ENCODE assay signal across 25 cellular contexts in genomic region chr18:62327977-62328376, GRCh38. TPM values are rescaled to one million over a fixed set of nuclear protein-coding genes. Genes with fewer than 3 reads are reported as not detected.
A peak's percentile ranks its signal among the peaks of the same experiment; 100 is the strongest.
DNase-seq lines count a peak whose midpoint lies in the region; ATAC-seq and TF ChIP-seq lines count a peak whose summit lies in the region.
"Had no signal": no experiment of that assay in that cellular context is flagged by ENCODE, and none has a peak within 500 bp of the region (broad histone marks: within the 10 kb centered on the region; RNA-seq: fewer than 3 reads in every experiment).

No MANE protein-coding gene starts in this region.

- peaks cover 67% of the 10 kb centered on the region for H3K4me1 Mint-ChIP-seq in activated CD4-positive, alpha-beta T cell treated with anti-CD3 and anti-CD28 coated beads, Interleukin-2, amount 10 ng/mL, durations not matched to agents 24 days and 14 days
- H3K4me1 Mint-ChIP-seq in activated CD4-positive, alpha-beta T cell treated with anti-CD3 and anti-CD28 coated beads, Interleukin-2, amount 10 ng/mL, durations not matched to agents 7 days and 5 days, result peaks cover 70% of the 10 kb centered on the region
- H3K4me1 Mint-ChIP-seq in stimulated activated effector memory CD8-positive, alpha-beta T cell treated with anti-CD3 and anti-CD28 coated beads, Interleukin-12 subunit alpha, Interleukin-12 subunit beta, amount 100 ng/mL, for 72 hours, result peaks cover 60% of the 10 kb centered on the region

- no peak for DNase-seq in activated CD4-positive, alpha-beta T cell treated with anti-CD3 and anti-CD28 coated beads, Interleukin-2, amount 10 ng/mL, durations not matched to agents 24 days and 14 days
- DNase-seq in activated CD4-positive, alpha-beta T cell treated with anti-CD3 and anti-CD28 coated beads, Interleukin-2, amount 10 ng/mL, durations not matched to agents 7 days and 5 days, result no peak
- DNase-seq in NCI-H774 (lab: John Stamatoyannopoulos, UW) (peak; percentile 6), colonic mucosa (peak; percentile 73), ecto neural progenitor cell (ENCODE audit: low spot score) (no peak)
- DNase-seq in stimulated activated effector memory CD8-positive, alpha-beta T cell treated with anti-CD3 and anti-CD28 coated beads, Interleukin-12 subunit alpha, Interleukin-12 subunit beta, amount 100 ng/mL, for 72 hours (ENCODE audit: low spot score in 2 of 2), result no peak
- DNase-seq in effector CD8-positive, alpha-beta T cell (lab: John Stamatoyannopoulos, UW), result no peak
- DNase-seq: ACHN; activated CD4-positive, alpha-beta T cell treated with anti-CD3 and anti-CD28 coated beads, Interleukin-2, amount 50 U/mL, for 1 hour; brain microvascular endothelial cell; cortex of kidney; GM23248; heart right ventricle; left lung; NCI-H1417; NCI-H2171 treated with DMSO at 0.1 percent for 48 hours; NCI-H524 treated with DMSO at 0.1 percent for 48 hours; SHP77 treated with DMSO at 0.1 percent for 48 hours; stimulated activated CD8-positive, alpha-beta memory T cell treated with anti-CD3 and anti-CD28 coated beads, Interleukin-4, amount 100 ng/mL, for 48 hours; upper lobe of right lung had no signal

- no peaks in the 10 kb centered on the region for H3K9me3 Mint-ChIP-seq in activated CD4-positive, alpha-beta T cell treated with anti-CD3 and anti-CD28 coated beads, Interleukin-2, amount 10 ng/mL, durations not matched to agents 24 days and 14 days
- no peaks in the 10 kb centered on the region for H3K9me3 Mint-ChIP-seq in activated CD4-positive, alpha-beta T cell treated with anti-CD3 and anti-CD28 coated beads, Interleukin-2, amount 10 ng/mL, durations not matched to agents 7 days and 5 days
- no peaks in the 10 kb centered on the region for H3K9me3 Mint-ChIP-seq in stimulated activated effector memory CD8-positive, alpha-beta T cell treated with anti-CD3 and anti-CD28 coated beads, Interleukin-12 subunit alpha, Interleukin-12 subunit beta, amount 100 ng/mL, for 72 hours
- H3K9me3 Mint-ChIP-seq: mesothelial cell of epicardium, neural crest cell had no signal

- no peak for TF ChIP-seq CTCF in colonic mucosa (IDR thresholded peaks at IDR 0.05)

- peaks cover 8% of the 10 kb centered on the region for H3K27me3 ChIP-seq in colonic mucosa

- peak overlapping the region; percentile 34 for H3K4me3 Mint-ChIP-seq in activated CD4-positive, alpha-beta T cell treated with anti-CD3 and anti-CD28 coated beads, Interleukin-2, amount 10 ng/mL, durations not matched to agents 24 days and 14 days
- no peak overlapping the region for H3K4me3 Mint-ChIP-seq in activated CD4-positive, alpha-beta T cell treated with anti-CD3 and anti-CD28 coated beads, Interleukin-2, amount 10 ng/mL, durations not matched to agents 7 days and 5 days
- peak overlapping the region; percentile 0 for H3K4me3 Mint-ChIP-seq in stimulated activated effector memory CD8-positive, alpha-beta T cell treated with anti-CD3 and anti-CD28 coated beads, Interleukin-12 subunit alpha, Interleukin-12 subunit beta, amount 100 ng/mL, for 72 hours
- H3K4me3 Mint-ChIP-seq: mesothelial cell of epicardium, neural crest cell had no signal

- POLR2A ChIA-PET in activated CD4-positive, alpha-beta T cell treated with anti-CD3 and anti-CD28 coated beads, Interleukin-2, amount 10 ng/mL, durations not matched to agents 7 days and 5 days (lab: Charles Lee), result no interaction called here

- H3K27me3 Mint-ChIP-seq in activated CD4-positive, alpha-beta T cell treated with anti-CD3 and anti-CD28 coated beads, Interleukin-2, amount 10 ng/mL, durations not matched to agents 24 days and 14 days, result peaks cover 21% of the 10 kb centered on the region
- peaks cover 32% of the 10 kb centered on the region for H3K27me3 Mint-ChIP-seq in activated CD4-positive, alpha-beta T cell treated with anti-CD3 and anti-CD28 coated beads, Interleukin-2, amount 10 ng/mL, durations not matched to agents 7 days and 5 days

- peak overlapping the region in 1 of 2 donors; percentile 97 for H3K9ac ChIP-seq in colonic mucosa (ENCODE audit: low read depth in 2 of 2, low read length in 2 of 2)
- H3K9ac ChIP-seq: BLaER1, GM23248 had no signal

- CTCF ChIA-PET in activated CD4-positive, alpha-beta T cell treated with anti-CD3 and anti-CD28 coated beads, Interleukin-2, amount 10 ng/mL, durations not matched to agents 7 days and 5 days (lab: Charles Lee), result interaction anchor here (0.8 kb wide), 1 partner anchor 12 kb away, joined by 3 read pairs; no protein-coding TSS in a partner anchor

- H3K9me3 ChIP-seq in colonic mucosa, result no peaks in the 10 kb centered on the region
- H3K9me3 ChIP-seq: heart right ventricle, left lung, upper lobe of right lung had no signal

- ATAC-seq in stimulated activated effector memory CD8-positive, alpha-beta T cell treated with anti-CD3 and anti-CD28 coated beads, Interleukin-12 subunit alpha, Interleukin-12 subunit beta, amount 100 ng/mL, for 72 hours, result no peak
- ATAC-seq in GM19463 (IDR thresholded peaks at IDR 0.05; ENCODE audit: unreplicated experiment), result no peak
- ATAC-seq: left lung, sciatic nerve, upper lobe of right lung had no signal

- H3K27ac ChIP-seq in colonic mucosa, result peak overlapping the region; percentile 87
- H3K27ac ChIP-seq: BLaER1, brain microvascular endothelial cell, GM23248, heart right ventricle, left lung, upper lobe of right lung had no signal

- H3K36me3 Mint-ChIP-seq in activated CD4-positive, alpha-beta T cell treated with anti-CD3 and anti-CD28 coated beads, Interleukin-2, amount 10 ng/mL, durations not matched to agents 24 days and 14 days (ENCODE audit: low read depth), result peaks cover 15% of the 10 kb centered on the region
- H3K36me3 Mint-ChIP-seq in activated CD4-positive, alpha-beta T cell treated with anti-CD3 and anti-CD28 coated beads, Interleukin-2, amount 10 ng/mL, durations not matched to agents 7 days and 5 days (ENCODE audit: low read depth), result peaks cover 2% of the 10 kb centered on the region
- peaks cover 6% of the 10 kb centered on the region for H3K36me3 Mint-ChIP-seq in stimulated activated effector memory CD8-positive, alpha-beta T cell treated with anti-CD3 and anti-CD28 coated beads, Interleukin-12 subunit alpha, Interleukin-12 subunit beta, amount 100 ng/mL, for 72 hours
- H3K36me3 Mint-ChIP-seq: mesothelial cell of epicardium had no signal

- no peak overlapping the region for H3K27ac Mint-ChIP-seq in activated CD4-positive, alpha-beta T cell treated with anti-CD3 and anti-CD28 coated beads, Interleukin-2, amount 10 ng/mL, durations not matched to agents 24 days and 14 days
- no peak overlapping the region for H3K27ac Mint-ChIP-seq in activated CD4-positive, alpha-beta T cell treated with anti-CD3 and anti-CD28 coated beads, Interleukin-2, amount 10 ng/mL, durations not matched to agents 7 days and 5 days
- no peak overlapping the region for H3K27ac Mint-ChIP-seq in stimulated activated effector memory CD8-positive, alpha-beta T cell treated with anti-CD3 and anti-CD28 coated beads, Interleukin-12 subunit alpha, Interleukin-12 subunit beta, amount 100 ng/mL, for 72 hours
- H3K27ac Mint-ChIP-seq: mesothelial cell of epicardium had no signal

- no peaks in the 10 kb centered on the region for H3K36me3 ChIP-seq in colonic mucosa
- H3K36me3 ChIP-seq: BLaER1, brain microvascular endothelial cell, heart right ventricle, left lung, upper lobe of right lung had no signal

- intact Hi-C loops in activated CD4-positive, alpha-beta T cell treated with anti-CD3 and anti-CD28 coated beads, Interleukin-2, amount 10 ng/mL, durations not matched to agents 24 days and 14 days (cut with micrococcal nuclease), result loop anchor here (2.0 to 10.0 kb wide), 6 partner anchors 19 to 517 kb away; no protein-coding TSS in a partner anchor
- intact Hi-C loops in colonic mucosa (cut with DNase I), result no loop called here

- peak overlapping the region; percentile 55 for H3K4me3 ChIP-seq in colonic mucosa
- H3K4me3 ChIP-seq: BLaER1, GM23248, heart right ventricle, left lung, upper lobe of right lung had no signal

- H3K4me1 ChIP-seq in colonic mucosa, result peaks cover 11% of the 10 kb centered on the region

RNA-seq across cellular contexts. Expression of gene TNFRSF11A, which starts 2.9 kb away (rescaled TPM):
- 14.0 and 16.4 TPM in 2 replicates for total RNA-seq in activated CD4-positive, alpha-beta T cell treated with anti-CD3 and anti-CD28 coated beads, Interleukin-2, amount 10 ng/mL, durations not matched to agents 24 days and 14 days
- 1 to 10 TPM; 8.6 to 9.1 TPM for total RNA-seq in activated CD4-positive, alpha-beta T cell treated with anti-CD3 and anti-CD28 coated beads, Interleukin-2, amount 10 ng/mL, durations not matched to agents 7 days and 5 days
- 10 to 100 TPM; 80.6 to 86.6 TPM for total RNA-seq in colonic mucosa

Comparison
In these comparisons a context has a peak if more than half of its experiments do, and no peak if none do; other contexts are left out.
1. DNase-seq: peak in NCI-H774 (single experiment) and colonic mucosa (single experiment); none in activated CD4-positive, alpha-beta T cell treated with anti-CD3 and anti-CD28 coated beads, Interleukin-2, amount 10 ng/mL, durations not matched to agents 24 days and 14 days (single experiment), activated CD4-positive, alpha-beta T cell treated with anti-CD3 and anti-CD28 coated beads, Interleukin-2, amount 10 ng/mL, durations not matched to agents 7 days and 5 days (single experiment), stimulated activated effector memory CD8-positive, alpha-beta T cell treated with anti-CD3 and anti-CD28 coated beads, Interleukin-12 subunit alpha, Interleukin-12 subunit beta, amount 100 ng/mL, for 72 hours (0 of 2), ecto neural progenitor cell (single experiment) and effector CD8-positive, alpha-beta T cell (single experiment).